14 cellular contexts compared by ENCODE assay signal in the genomic region with DNA sequence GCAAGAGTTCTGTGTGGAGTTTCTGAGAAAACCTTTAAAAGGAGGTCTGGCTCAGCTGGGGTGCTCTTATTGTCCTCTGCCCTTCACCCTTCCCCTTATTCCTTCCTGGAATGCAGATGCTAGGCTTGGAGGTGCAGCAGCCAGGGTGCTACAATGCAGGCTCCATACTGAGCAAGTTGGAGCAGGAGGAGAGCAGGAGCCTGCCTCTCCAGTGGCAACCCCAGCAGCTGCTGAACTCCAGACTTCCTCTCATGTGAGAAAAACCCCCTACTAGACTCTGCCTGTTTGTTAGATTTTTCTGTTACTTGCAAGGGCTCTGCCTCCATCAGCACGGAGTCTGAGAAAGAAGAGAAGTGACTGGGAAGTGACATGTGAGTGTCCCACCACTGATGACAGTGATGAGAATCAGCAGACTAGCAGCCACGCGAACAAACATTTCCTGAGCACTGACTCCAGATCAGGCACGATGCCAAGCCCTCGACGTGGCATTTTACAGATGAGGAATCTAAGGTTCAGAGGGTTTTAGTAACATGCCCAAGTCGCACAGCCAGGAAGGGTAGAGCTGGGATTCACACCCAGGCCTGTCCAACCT. TPM values are rescaled to one million over a fixed set of nuclear protein-coding genes. Genes with fewer than 3 reads are reported as not detected.
DNase-seq lines count a peak whose midpoint lies in the region; FAIRE-seq and TF ChIP-seq lines count a peak whose summit lies in the region.
"Had no signal": no experiment of that assay in that cellular context is flagged by ENCODE, and none has a peak within 500 bp of the region (broad histone marks: within the 10 kb centered on the region; RNA-seq: fewer than 3 reads in every experiment).

No MANE protein-coding gene starts in this region.

- H3K9ac ChIP-seq in GM23248 (no peak overlapping the region), fibroblast of lung (ENCODE audit: insufficient read depth, low read length) (no peak overlapping the region)

- 65 to 71% methylated on average over 7 of the region's 7 CpGs for WGBS in GM23248 (ENCODE audit: low coverage in 1 of 2, low lambda C conversion rate in 2 of 2, missing lambda C conversion rate in 2 of 2), 2 experiments
- WGBS in prostate gland = 45% methylated on average over 7 of the region's 7 CpGs

- no peaks in the 10 kb centered on the region for H3K27me3 Mint-ChIP-seq in nephron progenitor cell (ENCODE audit: low read depth, poor library complexity)
- H3K27me3 Mint-ChIP-seq: activated CD8-positive, alpha-beta memory T cell treated with anti-CD3 and anti-CD28 coated beads, Interleukin-2, amount 10 ng/mL, durations not matched to agents 7 days and 5 days; activated naive CD8-positive, alpha-beta T cell treated with anti-CD3 and anti-CD28 coated beads, Interleukin-2, amount 10 ng/mL, durations not matched to agents 7 days and 5 days; T-helper 17 cell had no signal

- H3K9me2 ChIP-seq in GM23248 (ENCODE audit: insufficient read depth) = no peaks in the 10 kb centered on the region

- TF ChIP-seq POLR2A in prostate gland (IDR thresholded peaks at IDR 0.05) = no peak

- H3K4me1 ChIP-seq in GM23248 (ENCODE audit: insufficient read depth) (peaks cover 11% of the 10 kb centered on the region), fibroblast of lung (ENCODE audit: control insufficient read depth, extremely low read depth, insufficient read depth, low read length) (peaks cover 11% of the 10 kb centered on the region), prostate gland (replicated peaks) (no peaks in the 10 kb centered on the region)

- H3K9me3 ChIP-seq in GM23248 (ENCODE audit: low read depth) = no peaks in the 10 kb centered on the region
- no peaks in the 10 kb centered on the region for H3K9me3 ChIP-seq in fibroblast of lung (ENCODE audit: control insufficient read depth, insufficient read depth, low read depth, low read length)
- H3K9me3 ChIP-seq in prostate gland = no peaks in the 10 kb centered on the region

- peaks cover 24% of the 10 kb centered on the region for H3K36me3 Mint-ChIP-seq in nephron progenitor cell (ENCODE audit: low read depth)

- H3K27me3 ChIP-seq in GM23248 (replicated peaks; ENCODE audit: insufficient read depth) (no peaks in the 10 kb centered on the region), fibroblast of lung (ENCODE audit: control insufficient read depth, insufficient read depth, low read length) (no peaks in the 10 kb centered on the region), prostate gland (replicated peaks; ENCODE audit: insufficient read depth) (no peaks in the 10 kb centered on the region)

- H3K4me3 ChIP-seq in GM23248 (no peak overlapping the region), fibroblast of lung (replicated peaks in 1 of 4; ENCODE audit: control extremely low read depth in 1 of 4, insufficient read depth in 1 of 4, low read depth in 3 of 4, low read length in 4 of 4) (no peak overlapping the region), prostate gland (no peak overlapping the region)

- DNase-seq in GM23248 (peak; percentile 15), RCC 7860 (ENCODE audit: low spot score) (peak; percentile 74), fibroblast of lung (ENCODE audit: low read depth in 2 of 2) (peak in 1 of 2 donors; percentile 35), nephron progenitor cell (no peak), cerebellar cortex (ENCODE audit: low spot score) (no peak), NCI-H2196 (lab: John Stamatoyannopoulos, UW; ENCODE audit: unreplicated experiment) (no peak), prostate gland (ENCODE audit: low spot score) (no peak), cerebellar nuclear complex (lab: John Stamatoyannopoulos, UW) (no peak)
- DNase-seq: activated CD8-positive, alpha-beta memory T cell treated with anti-CD3 and anti-CD28 coated beads, Interleukin-2, amount 10 ng/mL, durations not matched to agents 7 days and 5 days; activated naive CD8-positive, alpha-beta T cell treated with anti-CD3 and anti-CD28 coated beads, Interleukin-2, amount 10 ng/mL, durations not matched to agents 7 days and 5 days; GF-D8; stimulated activated CD4-positive, alpha-beta T cell treated with anti-CD3 and anti-CD28 coated beads, Interleukin-15, amount 100 ng/mL, for 24 hours; T-helper 17 cell had no signal

- FAIRE-seq in RCC 7860 (lab: Jason Lieb, UNC) = peak; percentile 20

- H3K27ac Mint-ChIP-seq in nephron progenitor cell = peak overlapping the region; percentile 55
- H3K27ac Mint-ChIP-seq: activated naive CD8-positive, alpha-beta T cell treated with anti-CD3 and anti-CD28 coated beads, Interleukin-2, amount 10 ng/mL, durations not matched to agents 7 days and 5 days; T-helper 17 cell had no signal

- no peaks in the 10 kb centered on the region for H3K9me3 Mint-ChIP-seq in nephron progenitor cell
- H3K9me3 Mint-ChIP-seq: activated naive CD8-positive, alpha-beta T cell treated with anti-CD3 and anti-CD28 coated beads, Interleukin-2, amount 10 ng/mL, durations not matched to agents 7 days and 5 days had no signal

- H3K36me3 ChIP-seq in GM23248 (ENCODE audit: low read depth) = no peaks in the 10 kb centered on the region
- peaks cover 2% of the 10 kb centered on the region for H3K36me3 ChIP-seq in fibroblast of lung (ENCODE audit: control insufficient read depth, insufficient read depth, low read length)
- H3K36me3 ChIP-seq in prostate gland = no peaks in the 10 kb centered on the region

- no peaks in the 10 kb centered on the region for H4K20me1 ChIP-seq in GM23248 (ENCODE audit: insufficient read depth)
- no peaks in the 10 kb centered on the region for H4K20me1 ChIP-seq in fibroblast of lung (ENCODE audit: control insufficient read depth, extremely low read depth, insufficient read depth, low read length)

- no peaks in the 10 kb centered on the region for H3K79me2 ChIP-seq in GM23248 (ENCODE audit: insufficient read depth)
- H3K79me2 ChIP-seq in fibroblast of lung (ENCODE audit: control insufficient read depth, insufficient read depth, low read length) = no peaks in the 10 kb centered on the region

- no peak overlapping the region for H3K27ac ChIP-seq in GM23248
- H3K27ac ChIP-seq in fibroblast of lung (ENCODE audit: insufficient read depth, low read length) = peak overlapping the region; percentile 5
- H3K27ac ChIP-seq in prostate gland = no peak overlapping the region

- intact Hi-C loops in prostate gland (cut with DNase I) = no loop called here

- in situ Hi-C loops in GM23248 (cut with MboI) = no loop called here

- no peak overlapping the region for H3K4me3 Mint-ChIP-seq in nephron progenitor cell
- H3K4me3 Mint-ChIP-seq: activated CD8-positive, alpha-beta memory T cell treated with anti-CD3 and anti-CD28 coated beads, Interleukin-2, amount 10 ng/mL, durations not matched to agents 7 days and 5 days; activated naive CD8-positive, alpha-beta T cell treated with anti-CD3 and anti-CD28 coated beads, Interleukin-2, amount 10 ng/mL, durations not matched to agents 7 days and 5 days had no signal

- no peak overlapping the region for H3K4me2 ChIP-seq in GM23248 (ENCODE audit: unreplicated experiment)
- no peak overlapping the region for H3K4me2 ChIP-seq in fibroblast of lung (ENCODE audit: extremely low read depth, insufficient read depth, low read length)

- H2AFZ ChIP-seq in GM23248 (no peak overlapping the region), fibroblast of lung (ENCODE audit: low read length) (peak overlapping the region; percentile 18)

- TF ChIP-seq CTCF in fibroblast of lung (conservative IDR thresholded peaks at IDR 0.05 in 1 of 2, IDR thresholded peaks at IDR 0.05 in 1 of 2; ENCODE audit: low read depth in 1 of 2, low read length in 2 of 2) (no peak), nephron progenitor cell (IDR thresholded peaks at IDR 0.05) (no peak), prostate gland (IDR thresholded peaks at IDR 0.05) (no peak)

- H3K4me1 Mint-ChIP-seq in nephron progenitor cell = peaks cover 12% of the 10 kb centered on the region
- H3K4me1 Mint-ChIP-seq: activated CD8-positive, alpha-beta memory T cell treated with anti-CD3 and anti-CD28 coated beads, Interleukin-2, amount 10 ng/mL, durations not matched to agents 7 days and 5 days had no signal

- H3F3A ChIP-seq in GM23248 (ENCODE audit: insufficient read depth) = peaks cover 19% of the 10 kb centered on the region

RNA-seq across cellular contexts. Expression of gene RARRES1, which starts 16.1 kb away (rescaled TPM):
- total RNA-seq in GM23248 (2014; rRNA removed; shearing (Covaris generic)) = 1.3 and 1.7 TPM in 2 replicates
- 1.0 and 1.2 TPM in 2 replicates for polyA plus RNA-seq in GM23248 (2016; fragmentation: Nextera tagmentation; extraction: Ambion mirVana)
- total RNA-seq in fibroblast of lung = 93.3 and 547 TPM in 2 replicates
- 26.2 and 27.7 TPM in 2 replicates for polyA plus RNA-seq in fibroblast of lung
- 18.5 and 19.3 TPM in 2 replicates for polyA plus RNA-seq in fibroblast of lung (2012)
- 1.2 TPM in 1 of 2 replicates, not detected in the other for polyA minus RNA-seq in fibroblast of lung (ENCODE audit: low replicate concordance)
- total RNA-seq in prostate gland = 100 to 1,000 TPM in 1 of 2 donors, 10 to 100 TPM in 1; 67.9 to 138 TPM
- total RNA-seq: activated CD8-positive, alpha-beta memory T cell treated with anti-CD3 and anti-CD28 coated beads, Interleukin-2, amount 10 ng/mL, durations not matched to agents 7 days and 5 days; activated naive CD8-positive, alpha-beta T cell treated with anti-CD3 and anti-CD28 coated beads, Interleukin-2, amount 10 ng/mL, durations not matched to agents 7 days and 5 days; T-helper 17 cell had no signal
- polyA plus RNA-seq: neural cell had no signal

RNA-seq across cellular contexts. Expression of gene MFSD1, which starts 53.5 kb away (rescaled TPM):
- total RNA-seq in GM23248 (2014; rRNA removed; shearing (Covaris generic)) = 159 and 177 TPM in 2 replicates
- polyA plus RNA-seq in GM23248 (2016; fragmentation: Nextera tagmentation; extraction: Ambion mirVana) (92.0 and 100 TPM in 2 replicates), fibroblast of lung (103 and 127 TPM in 2 replicates)
- total RNA-seq in fibroblast of lung (117 and 159 TPM in 2 replicates), prostate gland (10 to 100 TPM; 58.6 to 92.7 TPM)
- 55.0 and 85.8 TPM in 2 replicates for polyA plus RNA-seq in fibroblast of lung (2012)
- 47.7 and 99.9 TPM in 2 replicates for polyA minus RNA-seq in fibroblast of lung (ENCODE audit: low replicate concordance)

Comparison
In these comparisons a context has a peak if more than half of its experiments do, and no peak if none do; other contexts are left out.
1. DNase-seq: peak in GM23248 (single experiment) and RCC 7860 (single experiment); none in nephron progenitor cell (single experiment), cerebellar cortex (single experiment), NCI-H2196 (single experiment), prostate gland (single experiment) and cerebellar nuclear complex (0 of 2).
2. RNA of gene RARRES1, which starts 16.1 kb away (total RNA-seq): 67.9 to 138 TPM in prostate gland and 93.3 to 547 TPM in fibroblast of lung; 1.3 to 1.7 TPM in GM23248; every median in the first group is over 10 times any median in the second.